ENCODE assay signal across 1 cellular context in genomic region chr1:156165083-156165482, GRCh38.
TF ChIP-seq lines count a peak whose summit lies in the region.

No MANE protein-coding gene starts in this region.

TF ChIP-seq in GM12891, 5 proteins besides CTCF, POLR2A, EP300 and RAD21:
- TF ChIP-seq POLR2AphosphoS5 (IDR thresholded peaks at IDR 0.05; ENCODE audit: low read depth, low read length) = no peak
- peak; percentile 54; the same call in 1 of the 2 replicates for TF ChIP-seq SPI1 (IDR thresholded peaks at IDR 0.05; ENCODE audit: low read depth, low read length)
- TF ChIP-seq POU2F2 (IDR thresholded peaks at IDR 0.05; ENCODE audit: low read depth, low read length) = no peak
